ENCODE assay signal across 9 cellular contexts in the genomic region with DNA sequence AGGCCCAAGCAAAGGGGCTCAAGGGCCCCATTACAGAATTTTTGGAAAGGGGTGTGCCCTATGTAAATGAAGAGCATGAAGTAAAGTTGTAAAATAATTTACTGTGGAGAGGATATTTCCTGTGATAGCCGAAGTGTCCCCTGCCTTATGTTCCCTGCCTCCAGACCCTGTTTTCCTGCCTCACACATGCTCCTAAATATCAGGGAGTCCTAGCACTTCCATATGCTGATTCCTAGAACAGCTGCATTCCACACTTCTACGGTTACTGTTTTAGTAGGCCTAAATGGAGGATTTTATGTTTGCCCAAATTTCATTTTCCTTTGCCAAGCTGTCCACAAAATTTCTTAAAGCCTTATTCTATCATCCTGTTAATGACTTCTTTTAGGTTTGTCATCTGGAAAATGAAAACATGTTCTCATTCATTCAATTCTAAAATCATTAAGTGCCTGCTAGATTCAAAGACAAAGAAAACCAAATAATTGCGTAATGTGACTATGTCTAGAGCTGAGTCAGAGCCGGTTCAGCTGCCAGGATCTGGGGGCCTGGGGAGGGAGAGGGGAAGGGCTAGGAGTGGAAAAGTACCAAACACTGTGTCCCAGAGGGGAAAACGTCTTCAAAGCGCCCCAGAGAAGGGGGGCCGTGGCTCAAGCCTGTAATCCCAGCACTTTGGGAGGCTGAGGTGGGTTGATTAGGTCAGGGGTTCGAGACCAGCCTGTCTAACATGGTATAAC. TPM values are rescaled to one million over a fixed set of nuclear protein-coding genes. Genes with fewer than 3 reads are reported as not detected.
DNase-seq lines count a peak whose midpoint lies in the region; ATAC-seq and TF ChIP-seq lines count a peak whose summit lies in the region.
"Had no signal": no experiment of that assay in that cellular context is flagged by ENCODE, and none has a peak within 500 bp of the region (broad histone marks: within the 10 kb centered on the region; RNA-seq: fewer than 3 reads in every experiment).

No MANE protein-coding gene starts in this region.

- H3K9ac ChIP-seq in HUES64 (ENCODE audit: low read depth, low read length) = peak overlapping the region; percentile 26; the same call in 1 of the 2 replicates

- no peak for TF ChIP-seq POLR2A in body of pancreas (IDR thresholded peaks at IDR 0.05)

- H3K9me3 ChIP-seq in HUES64 (ENCODE audit: insufficient read depth, low read depth, low read length) (peaks cover 20% of the 10 kb centered on the region), body of pancreas (no peaks in the 10 kb centered on the region), left lung (peaks cover 0 to 21% of the 10 kb centered on the region in 2 donors)

- 67% methylated on average over 7 of the region's 8 CpGs for WGBS in HUES64
- WGBS in body of pancreas, 2 donors = 62 to 64% methylated on average over 8 of the region's 8 CpGs

- intact Hi-C loops in body of pancreas (cut with DNase I) = no loop called here
- intact Hi-C loops in left lung (cut with DNase I) = no loop called here

- H3K27ac ChIP-seq in HUES64 (ENCODE audit: low read depth, low read length) = peak overlapping the region; percentile 24
- H3K27ac ChIP-seq in body of pancreas = peak overlapping the region in 1 of 4 donors; percentile 19
- H3K27ac ChIP-seq in left lung = peak overlapping the region; percentile 69 to 79

- ATAC-seq in body of pancreas (peak; percentile 39), left lung (peak; percentile 80)

- H3K27me3 ChIP-seq in HUES64 (ENCODE audit: insufficient read depth, low read length) (no peaks in the 10 kb centered on the region), body of pancreas (no peaks in the 10 kb centered on the region), left lung (no peaks in the 10 kb centered on the region)

- H3K4me1 ChIP-seq in HUES64 (ENCODE audit: insufficient read depth, low read length) (peaks cover 14% of the 10 kb centered on the region; the same call in 1 of the 2 replicates), body of pancreas (peaks cover 21% of the 10 kb centered on the region), left lung (peaks cover 7 to 17% of the 10 kb centered on the region in 2 donors)

- no peaks in the 10 kb centered on the region for H3K36me3 ChIP-seq in HUES64 (ENCODE audit: insufficient read depth, low read length)
- no peaks in the 10 kb centered on the region for H3K36me3 ChIP-seq in body of pancreas (replicated peaks in 1 of 2; ENCODE audit: insufficient read depth in 1 of 2, low read depth in 2 of 2)
- H3K36me3 ChIP-seq in left lung = no peaks in the 10 kb centered on the region

- H3K4me3 ChIP-seq in HUES64 (ENCODE audit: low read length) (no peak overlapping the region), body of pancreas (no peak overlapping the region), left lung (no peak overlapping the region)

- TF ChIP-seq CTCF in body of pancreas (IDR thresholded peaks at IDR 0.05) (no peak), left lung (IDR thresholded peaks at IDR 0.05) (no peak)

- DNase-seq in A172 (ENCODE audit: low spot score) (peak; percentile 71), body of pancreas (peak; percentile 34 to 63 (median 46)), left lung (peak; percentile 81 to 85), NCI-H187 treated with DMSO at 0.1 percent for 48 hours (lab: John Stamatoyannopoulos, UW) (no peak), GM19238 (ENCODE audit: insufficient read length, low spot score) (no peak), NCI-H2227 treated with DMSO at 0.1 percent for 48 hours (lab: John Stamatoyannopoulos, UW) (no peak)
- no peak for DNase-seq in stimulated activated CD4-positive, alpha-beta T cell treated with anti-CD3 and anti-CD28 coated beads, Interleukin-2, amount 100 ng/mL, for 24 hours
- DNase-seq: NCI-H2081 had no signal

RNA-seq across cellular contexts. Expression of a gene that starts 25.8 kb away (rescaled TPM):
- 12.9 and 17.6 TPM in 2 replicates for total RNA-seq in A172 (2014; rRNA removed; shearing (Covaris generic))
- 73.2 TPM for polyA plus RNA-seq in HUES64 (2013, experiment 1 of 2)
- polyA plus RNA-seq in HUES64 (2013, experiment 2 of 2) = 71.5 TPM
- 100 to 1,000 TPM; 269 to 446 TPM for total RNA-seq in body of pancreas
- total RNA-seq in left lung = 10 to 100 TPM; 62.2 to 92.5 TPM

RNA-seq across cellular contexts. Expression of a gene that starts 47.3 kb away (rescaled TPM):
- total RNA-seq in A172 (2014; rRNA removed; shearing (Covaris generic)) = 12.3 and 21.4 TPM in 2 replicates
- polyA plus RNA-seq in HUES64 (2013, experiment 1 of 2) = 10.8 TPM
- polyA plus RNA-seq in HUES64 (2013, experiment 2 of 2) = 10.6 TPM
- 10 to 100 TPM; 29.0 to 43.1 TPM for total RNA-seq in body of pancreas
- 10 to 100 TPM; 62.8 to 68.0 TPM for total RNA-seq in left lung

Comparison
In these comparisons a context has a peak if more than half of its experiments do, and no peak if none do; other contexts are left out.
1. DNase-seq: peak in A172 (single experiment), body of pancreas (4 of 4) and left lung (2 of 2); none in NCI-H187 treated with DMSO at 0.1 percent for 48 hours (single experiment), stimulated activated CD4-positive, alpha-beta T cell treated with anti-CD3 and anti-CD28 coated beads, Interleukin-2, amount 100 ng/mL, for 24 hours (0 of 2), GM19238 (single experiment) and NCI-H2227 treated with DMSO at 0.1 percent for 48 hours (single experiment).